In genomic region chr11:13876423-13876822, GRCh38 we compare ENCODE assay signal across 1 cellular context.
TF ChIP-seq lines count a peak whose summit lies in the region.

No MANE protein-coding gene starts in this region.

TF ChIP-seq in K562, 482 proteins besides CTCF, POLR2A, EP300 and RAD21 (continued from another document):
- TF ChIP-seq TSHZ1 (CRISPR knock-in tag; IDR thresholded peaks at IDR 0.05) (no peak), FOXK1 (CRISPR knock-in tag; IDR thresholded peaks at IDR 0.05; ENCODE audit: borderline replicate concordance) (no peak), SMARCA4 (IDR thresholded peaks at IDR 0.05) (peak; percentile 17; the same call in 1 of the 2 replicates), XRCC5 (IDR thresholded peaks at IDR 0.05; ENCODE audit: low read depth, low read length) (no peak), HINFP (tag; conservative IDR thresholded peaks at IDR 0.05; ENCODE audit: low read depth) (no peak), SMAD4 (CRISPR knock-in tag; conservative IDR thresholded peaks at IDR 0.05) (0 out of 2 replicates have a peak, but pooled peaks have one; percentile 24), SPI1 (IDR thresholded peaks at IDR 0.05; ENCODE audit: borderline replicate concordance, low read depth, low read length) (no peak), ZNF184 (CRISPR knock-in tag; IDR thresholded peaks at IDR 0.05) (no peak), NFIC (IDR thresholded peaks at IDR 0.05) (peak; percentile 84), DPF2 (IDR thresholded peaks at IDR 0.05) (peak; percentile 58; the same call in 1 of the 2 replicates), ARID1B (IDR thresholded peaks at IDR 0.05) (peak; percentile 68)
